Comparison of ENCODE assay signal across 21 cellular contexts in the genomic region with DNA sequence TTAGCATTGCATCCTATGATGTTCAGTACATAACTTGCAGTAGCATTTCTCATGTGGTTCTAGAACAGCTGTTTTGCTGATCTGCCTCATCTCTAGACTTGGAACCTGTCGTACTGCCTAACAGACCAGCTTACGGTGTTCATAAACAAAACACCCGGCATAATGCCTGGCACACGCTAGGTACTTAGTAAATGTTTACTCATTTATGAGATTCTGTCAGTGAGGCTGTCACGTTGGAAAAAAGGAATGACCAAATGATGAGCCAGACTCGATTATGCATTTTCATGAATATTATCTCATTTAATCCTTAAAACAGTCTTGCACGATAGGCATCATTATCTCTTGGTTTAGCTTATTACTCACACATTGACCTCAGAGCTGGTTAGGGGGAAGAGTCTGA. TPM values are rescaled to one million over a fixed set of nuclear protein-coding genes. Genes with fewer than 3 reads are reported as not detected.
DNase-seq lines count a peak whose midpoint lies in the region; ATAC-seq and TF ChIP-seq lines count a peak whose summit lies in the region.
"Had no signal": no experiment of that assay in that cellular context is flagged by ENCODE, and none has a peak within 500 bp of the region (broad histone marks: within the 10 kb centered on the region; RNA-seq: fewer than 3 reads in every experiment).

No MANE protein-coding gene starts in this region.

- H3K4me1 Mint-ChIP-seq in CD4-positive, alpha-beta T cell (ENCODE audit: low read depth): peaks cover 31% of the 10 kb centered on the region
- H3K4me1 Mint-ChIP-seq: activated CD8-positive, alpha-beta memory T cell treated with anti-CD3 and anti-CD28 coated beads, Interleukin-2, amount 10 ng/mL, durations not matched to agents 7 days and 5 days; activated naive CD8-positive, alpha-beta T cell treated with anti-CD3 and anti-CD28 coated beads, Interleukin-2, amount 10 ng/mL, durations not matched to agents 7 days and 5 days; activated T-helper 17 cell treated with anti-CD3 and anti-CD28 coated beads, Interleukin-2, amount 50 U/mL, for 72 hours; immature natural killer cell had no signal

- no peak overlapping the region for H3K27ac Mint-ChIP-seq in CD4-positive, alpha-beta T cell
- H3K27ac Mint-ChIP-seq: activated CD8-positive, alpha-beta memory T cell treated with anti-CD3 and anti-CD28 coated beads, Interleukin-2, amount 10 ng/mL, durations not matched to agents 7 days and 5 days; activated naive CD8-positive, alpha-beta T cell treated with anti-CD3 and anti-CD28 coated beads, Interleukin-2, amount 10 ng/mL, durations not matched to agents 7 days and 5 days; activated T-helper 17 cell treated with anti-CD3 and anti-CD28 coated beads, Interleukin-2, amount 50 U/mL, for 72 hours; immature natural killer cell; progenitor cell of endocrine pancreas; stimulated activated naive CD8-positive, alpha-beta T cell treated with anti-CD3 and anti-CD28 coated beads, Interleukin-15, Interleukin-2, amounts not matched to agents 100 ng/mL and 50 ng/mL, for 24 hours had no signal

- H3K4me1 ChIP-seq in foreskin keratinocyte: peaks cover 9% of the 10 kb centered on the region

- no peak overlapping the region for H3K4me3 Mint-ChIP-seq in CD4-positive, alpha-beta T cell
- H3K4me3 Mint-ChIP-seq: activated CD8-positive, alpha-beta memory T cell treated with anti-CD3 and anti-CD28 coated beads, Interleukin-2, amount 10 ng/mL, durations not matched to agents 7 days and 5 days; activated naive CD8-positive, alpha-beta T cell treated with anti-CD3 and anti-CD28 coated beads, Interleukin-2, amount 10 ng/mL, durations not matched to agents 7 days and 5 days; activated T-helper 17 cell treated with anti-CD3 and anti-CD28 coated beads, Interleukin-2, amount 50 U/mL, for 72 hours; immature natural killer cell; stimulated activated naive CD8-positive, alpha-beta T cell treated with anti-CD3 and anti-CD28 coated beads, Interleukin-15, Interleukin-2, amounts not matched to agents 100 ng/mL and 50 ng/mL, for 24 hours had no signal

- no peaks in the 10 kb centered on the region for H3K27me3 Mint-ChIP-seq in CD4-positive, alpha-beta T cell
- H3K27me3 Mint-ChIP-seq: activated naive CD8-positive, alpha-beta T cell treated with anti-CD3 and anti-CD28 coated beads, Interleukin-2, amount 10 ng/mL, durations not matched to agents 7 days and 5 days; progenitor cell of endocrine pancreas; stimulated activated naive CD8-positive, alpha-beta T cell treated with anti-CD3 and anti-CD28 coated beads, Interleukin-15, Interleukin-2, amounts not matched to agents 100 ng/mL and 50 ng/mL, for 24 hours had no signal

- CTCF ChIA-PET in CD4-positive, alpha-beta T cell (lab: Charles Lee): no interaction called here

- no peak overlapping the region for H3K27ac ChIP-seq in foreskin keratinocyte
- no peak overlapping the region for H3K27ac ChIP-seq in CD4-positive, alpha-beta T cell (ENCODE audit: low read depth, low read length)
- H3K27ac ChIP-seq: transverse colon had no signal

- no peak for TF ChIP-seq CTCF in foreskin keratinocyte (conservative IDR thresholded peaks at IDR 0.05)
- TF ChIP-seq CTCF in CD4-positive, alpha-beta T cell (IDR thresholded peaks at IDR 0.05): no peak

- no peaks in the 10 kb centered on the region for H3K9me3 Mint-ChIP-seq in CD4-positive, alpha-beta T cell
- H3K9me3 Mint-ChIP-seq: activated naive CD8-positive, alpha-beta T cell treated with anti-CD3 and anti-CD28 coated beads, Interleukin-2, amount 10 ng/mL, durations not matched to agents 7 days and 5 days; activated T-helper 17 cell treated with anti-CD3 and anti-CD28 coated beads, Interleukin-2, amount 50 U/mL, for 72 hours; stimulated activated naive CD8-positive, alpha-beta T cell treated with anti-CD3 and anti-CD28 coated beads, Interleukin-15, Interleukin-2, amounts not matched to agents 100 ng/mL and 50 ng/mL, for 24 hours had no signal

- DNase-seq in NCI-H2171 treated with DMSO at 0.1 percent for 48 hours (lab: John Stamatoyannopoulos, UW): peak; percentile 36
- no peak for DNase-seq in NCI-H2171 (lab: John Stamatoyannopoulos, UW)
- DNase-seq in RKO (ENCODE audit: low spot score): peak; percentile 15
- DNase-seq in foreskin keratinocyte: peak in 1 of 2 donors; percentile 63
- no peak for DNase-seq in CD4-positive, alpha-beta T cell
- DNase-seq in occipital lobe (lab: John Stamatoyannopoulos, UW): no peak
- DNase-seq: activated CD4-positive, alpha-beta T cell treated with anti-CD3 and anti-CD28 coated beads for 4 hours; activated CD8-positive, alpha-beta memory T cell treated with anti-CD3 and anti-CD28 coated beads, Interleukin-2, amount 10 ng/mL, durations not matched to agents 7 days and 5 days; activated naive CD8-positive, alpha-beta T cell treated with anti-CD3 and anti-CD28 coated beads, Interleukin-2, amount 10 ng/mL, durations not matched to agents 7 days and 5 days; brain microvascular endothelial cell; immature natural killer cell; NCI-H187; NCI-H446 treated with DMSO at 0.1 percent for 48 hours; SW 1271; transverse colon had no signal

- no peaks in the 10 kb centered on the region for H3K27me3 ChIP-seq in foreskin keratinocyte
- H3K27me3 ChIP-seq in CD4-positive, alpha-beta T cell (ENCODE audit: control insufficient read depth, insufficient read depth, low read length): no peaks in the 10 kb centered on the region
- H3K27me3 ChIP-seq: brain microvascular endothelial cell, transverse colon had no signal

- POLR2A ChIA-PET in CD4-positive, alpha-beta T cell (lab: Charles Lee): no interaction called here

- H3K36me3 Mint-ChIP-seq in CD4-positive, alpha-beta T cell (ENCODE audit: low read depth): no peaks in the 10 kb centered on the region
- H3K36me3 Mint-ChIP-seq: activated CD8-positive, alpha-beta memory T cell treated with anti-CD3 and anti-CD28 coated beads, Interleukin-2, amount 10 ng/mL, durations not matched to agents 7 days and 5 days; activated naive CD8-positive, alpha-beta T cell treated with anti-CD3 and anti-CD28 coated beads, Interleukin-2, amount 10 ng/mL, durations not matched to agents 7 days and 5 days; immature natural killer cell had no signal

- no peaks in the 10 kb centered on the region for H3K9me3 ChIP-seq in CD4-positive, alpha-beta T cell (ENCODE audit: control insufficient read depth, low read length)
- H3K9me3 ChIP-seq: transverse colon had no signal

- intact Hi-C loops in CD4-positive, alpha-beta T cell (cut with DNase I, micrococcal nuclease): loop anchor here in 1 of 2 experiments (5.0 kb wide), 1 partner anchor 36 kb away; no protein-coding TSS in a partner anchor

- ATAC-seq in foreskin keratinocyte: peak; percentile 87
- no peak for ATAC-seq in CD4-positive, alpha-beta T cell (ENCODE audit: poor library complexity)
- no peak for ATAC-seq in GM18520 (IDR thresholded peaks at IDR 0.05; ENCODE audit: unreplicated experiment)
- no peak for ATAC-seq in HG02623 (IDR thresholded peaks at IDR 0.05; ENCODE audit: unreplicated experiment)
- ATAC-seq: activated CD8-positive, alpha-beta memory T cell treated with anti-CD3 and anti-CD28 coated beads, Interleukin-2, amount 10 ng/mL, durations not matched to agents 7 days and 5 days; activated T-helper 17 cell treated with anti-CD3 and anti-CD28 coated beads, Interleukin-2, amount 50 U/mL, for 72 hours; K562 had no signal

RNA-seq across cellular contexts. Expression of a gene that starts 46.4 kb away (rescaled TPM):
- 3.9 and 4.0 TPM in 2 replicates for total RNA-seq in foreskin keratinocyte
- 0.81 and 0.90 TPM in 2 replicates for polyA plus RNA-seq in foreskin keratinocyte
- total RNA-seq in CD4-positive, alpha-beta T cell: 1 to 10 TPM; 6.2 to 7.1 TPM
- 14.3 TPM for total RNA-seq in occipital lobe
- polyA plus RNA-seq: immature natural killer cell, K562 had no signal

Comparison
In these comparisons a context has a peak if more than half of its experiments do, and no peak if none do; other contexts are left out.
1. DNase-seq: peak in NCI-H2171 treated with DMSO at 0.1 percent for 48 hours (single experiment) and RKO (single experiment); none in NCI-H2171 (single experiment), CD4-positive, alpha-beta T cell (0 of 10) and occipital lobe (single experiment).